ENCODE assay signal across 1 cellular context in genomic region chr22:26942301-26942927, GRCh38.
TF ChIP-seq lines count a peak whose summit lies in the region.

No MANE protein-coding gene starts in this region.

TF ChIP-seq in SK-N-SH, 30 proteins besides CTCF, POLR2A, EP300 and RAD21 (continued from another document):
- no peak for TF ChIP-seq ZBTB33 (IDR thresholded peaks at IDR 0.05; ENCODE audit: borderline replicate concordance, low read depth)
